8 cellular contexts compared by ENCODE assay signal in genomic region chr14:94173885-94174621, GRCh38. TPM values are rescaled to one million over a fixed set of nuclear protein-coding genes. Genes with fewer than 3 reads are reported as not detected.
DNase-seq lines count a peak whose midpoint lies in the region; ATAC-seq and TF ChIP-seq lines count a peak whose summit lies in the region.

Gene PPP4R4 (plus strand): TSS chr14:94174322. CDS start chr14:94174466, 144 bp downstream.

- H3K36me3 Mint-ChIP-seq in activated CD4-positive, alpha-beta T cell treated with anti-CD3 and anti-CD28 coated beads, Interleukin-2, amount 10 ng/mL, durations not matched to agents 24 days and 14 days (ENCODE audit: low read depth): peaks cover 1% of the 10 kb centered on the region

- H3K4me3 Mint-ChIP-seq in activated CD4-positive, alpha-beta T cell treated with anti-CD3 and anti-CD28 coated beads, Interleukin-2, amount 10 ng/mL, durations not matched to agents 24 days and 14 days: peak within 1 kb of the TSS; percentile 88

- H3K27ac ChIP-seq in coronary artery: peak within 1 kb of the TSS in 1 of 2 donors; percentile 28

- peak within 1 kb of the TSS; percentile 67 for H3K4me3 ChIP-seq in AG04449 (ENCODE audit: low read depth, low read length)
- H3K4me3 ChIP-seq in coronary artery: peak within 1 kb of the TSS; percentile 84

- peaks cover 17% of the 10 kb centered on the region for H3K4me1 Mint-ChIP-seq in activated CD4-positive, alpha-beta T cell treated with anti-CD3 and anti-CD28 coated beads, Interleukin-2, amount 10 ng/mL, durations not matched to agents 24 days and 14 days

- intact Hi-C loops in activated CD4-positive, alpha-beta T cell treated with anti-CD3 and anti-CD28 coated beads, Interleukin-2, amount 10 ng/mL, durations not matched to agents 24 days and 14 days (cut with micrococcal nuclease): loop anchor here (1.0 to 5.0 kb wide), 4 partner anchors 10 to 983 kb away; partner anchors contain the start of genes DICER1 and IFI27L2

- DNase-seq in AG04449 (ENCODE audit: low read depth, low spot score) (no peak), NCI-H524 (lab: John Stamatoyannopoulos, UW) (peak; percentile 97), coronary artery (ENCODE audit: low spot score) (peak; percentile 77), left lobe of liver (ENCODE audit: low spot score) (peak; percentile 85)
- DNase-seq in activated CD4-positive, alpha-beta T cell treated with anti-CD3 and anti-CD28 coated beads, Interleukin-2, amount 10 ng/mL, durations not matched to agents 24 days and 14 days: peak; percentile 97
- DNase-seq in stimulated activated CD4-positive, alpha-beta T cell treated with anti-CD3 and anti-CD28 coated beads, Interleukin-2, amount 100 ng/mL, for 24 hours: peak; percentile 83 to 89

- no peak for TF ChIP-seq CTCF in AG04449 (IDR thresholded peaks at IDR 0.05; ENCODE audit: insufficient read depth, low read length, missing control alignments)
- TF ChIP-seq CTCF in coronary artery (IDR thresholded peaks at IDR 0.05): no peak

- CTCF ChIA-PET in AG04449 (lab: Yijun Ruan, JAX): interaction anchor here (0.9 to 2.0 kb wide), 2 partner anchors 42 kb away, joined by 5 to 11 read pairs; no protein-coding TSS in a partner anchor

- ATAC-seq in GM19023 (IDR thresholded peaks at IDR 0.05; ENCODE audit: unreplicated experiment): peak; percentile 87
- peak; percentile 84 for ATAC-seq in HG03280 (IDR thresholded peaks at IDR 0.05; ENCODE audit: unreplicated experiment)
- peak; percentile 96 for ATAC-seq in left lobe of liver

- POLR2A ChIA-PET in AG04449 (lab: Yijun Ruan, JAX): interaction anchor here (1.4 kb wide), 1 partner anchor 168 kb away, joined by 3 read pairs; no protein-coding TSS in a partner anchor

- no peaks in the 10 kb centered on the region for H3K9me3 Mint-ChIP-seq in activated CD4-positive, alpha-beta T cell treated with anti-CD3 and anti-CD28 coated beads, Interleukin-2, amount 10 ng/mL, durations not matched to agents 24 days and 14 days

- H3K27me3 Mint-ChIP-seq in activated CD4-positive, alpha-beta T cell treated with anti-CD3 and anti-CD28 coated beads, Interleukin-2, amount 10 ng/mL, durations not matched to agents 24 days and 14 days: peaks cover 54% of the 10 kb centered on the region

- peak within 1 kb of the TSS; percentile 70 for H3K27ac Mint-ChIP-seq in activated CD4-positive, alpha-beta T cell treated with anti-CD3 and anti-CD28 coated beads, Interleukin-2, amount 10 ng/mL, durations not matched to agents 24 days and 14 days

RNA-seq across cellular contexts. Expression of gene PPP4R4, which starts in this region (rescaled TPM):
- 2.7 and 3.1 TPM in 2 replicates for total RNA-seq in activated CD4-positive, alpha-beta T cell treated with anti-CD3 and anti-CD28 coated beads, Interleukin-2, amount 10 ng/mL, durations not matched to agents 24 days and 14 days
- 0.28 TPM for total RNA-seq in left lobe of liver

Comparison
In these comparisons a context has a peak if more than half of its experiments do, and no peak if none do; other contexts are left out.
1. Peak in DNase-seq and ATAC-seq in left lobe of liver; RNA of the gene not detected or under 1 TPM.